Comparison of ENCODE assay signal across 7 cellular contexts in genomic region chr3:171459942-171460225, GRCh38. TPM values are rescaled to one million over a fixed set of nuclear protein-coding genes. Genes with fewer than 3 reads are reported as not detected.
DNase-seq lines count a peak whose midpoint lies in the region; ATAC-seq and TF ChIP-seq lines count a peak whose summit lies in the region.

No MANE protein-coding gene starts in this region.

- H3K4me1 Mint-ChIP-seq in natural killer cell treated with Interleukin-12 subunit alpha and Interleukin-12 subunit beta and Interleukin-15 and Interleukin-18, amount 100 ng/mL, for 72 hours (ENCODE audit: low read depth in 2 of 2), result peaks cover 41 to 63% of the 10 kb centered on the region in 2 donors

- H3K27me3 Mint-ChIP-seq in natural killer cell treated with Interleukin-12 subunit alpha and Interleukin-12 subunit beta and Interleukin-15 and Interleukin-18, amount 100 ng/mL, for 72 hours, result no peaks in the 10 kb centered on the region

- H3K4me3 ChIP-seq in OCI-LY3 (ENCODE audit: low read length) (peak overlapping the region; percentile 90), endocrine pancreas (ENCODE audit: control insufficient read depth, insufficient read depth, low read length) (no peak overlapping the region)

- H3K79me2 ChIP-seq in OCI-LY3 (ENCODE audit: low read length), result peaks cover 65% of the 10 kb centered on the region

- H3K4me1 ChIP-seq in OCI-LY3 (ENCODE audit: low read length) (peaks cover 25% of the 10 kb centered on the region), endocrine pancreas (ENCODE audit: control insufficient read depth, insufficient read depth, low read length) (peaks cover 3% of the 10 kb centered on the region)

- H4K20me1 ChIP-seq in OCI-LY3 (ENCODE audit: insufficient read depth, low read length), result peaks cover 39% of the 10 kb centered on the region

- TF ChIP-seq CTCF in OCI-LY3 (IDR thresholded peaks at IDR 0.05; ENCODE audit: low read depth, low read length), result no peak

- no peak for DNase-seq in natural killer cell treated with Interleukin-12 subunit alpha and Interleukin-12 subunit beta and Interleukin-15 and Interleukin-18, amount 100 ng/mL, for 72 hours (ENCODE audit: low spot score)
- DNase-seq in NCI-H2227 (lab: John Stamatoyannopoulos, UW; ENCODE audit: unreplicated experiment) (no peak), COR-L47 (lab: John Stamatoyannopoulos, UW) (no peak)

- H3K4me3 Mint-ChIP-seq in natural killer cell treated with Interleukin-12 subunit alpha and Interleukin-12 subunit beta and Interleukin-15 and Interleukin-18, amount 100 ng/mL, for 72 hours, result peak overlapping the region; percentile 100

- no peaks in the 10 kb centered on the region for H3K9me3 Mint-ChIP-seq in natural killer cell treated with Interleukin-12 subunit alpha and Interleukin-12 subunit beta and Interleukin-15 and Interleukin-18, amount 100 ng/mL, for 72 hours

- H3K36me3 Mint-ChIP-seq in natural killer cell treated with Interleukin-12 subunit alpha and Interleukin-12 subunit beta and Interleukin-15 and Interleukin-18, amount 100 ng/mL, for 72 hours, result no peaks in the 10 kb centered on the region

- ATAC-seq in GM19455 (IDR thresholded peaks at IDR 0.05; ENCODE audit: unreplicated experiment) (peak; percentile 2), GM18861 (IDR thresholded peaks at IDR 0.05; ENCODE audit: unreplicated experiment) (no peak)
- peak; percentile 0 to 2 for ATAC-seq in natural killer cell treated with Interleukin-12 subunit alpha and Interleukin-12 subunit beta and Interleukin-15 and Interleukin-18, amount 100 ng/mL, for 72 hours

- H2AFZ ChIP-seq in OCI-LY3 (ENCODE audit: low read depth, low read length), result no peak overlapping the region; the same call in 1 of the 2 replicates

- peak overlapping the region; percentile 77 for H3K27ac ChIP-seq in OCI-LY3 (ENCODE audit: low read length)

- H3K9me3 ChIP-seq in OCI-LY3 (ENCODE audit: insufficient read depth, low read length) (no peaks in the 10 kb centered on the region), endocrine pancreas (ENCODE audit: control insufficient read depth, low read length) (no peaks in the 10 kb centered on the region)

- H3K27me3 ChIP-seq in OCI-LY3 (ENCODE audit: low read depth, low read length) (no peaks in the 10 kb centered on the region), endocrine pancreas (ENCODE audit: control insufficient read depth, insufficient read depth, low read length) (no peaks in the 10 kb centered on the region)

- H3K27ac Mint-ChIP-seq in natural killer cell treated with Interleukin-12 subunit alpha and Interleukin-12 subunit beta and Interleukin-15 and Interleukin-18, amount 100 ng/mL, for 72 hours, result peak overlapping the region; percentile 79 to 91

- H3K9ac ChIP-seq in OCI-LY3 (ENCODE audit: low read length), result peak overlapping the region; percentile 88
- peak overlapping the region; percentile 54 for H3K9ac ChIP-seq in endocrine pancreas (ENCODE audit: control insufficient read depth, insufficient read depth, low read length)

- peak overlapping the region; percentile 91 for H3K4me2 ChIP-seq in OCI-LY3 (ENCODE audit: low read length)

- H3K36me3 ChIP-seq in OCI-LY3 (replicated peaks; ENCODE audit: low read depth, low read length) (no peaks in the 10 kb centered on the region), endocrine pancreas (ENCODE audit: control insufficient read depth, insufficient read depth, low read length) (no peaks in the 10 kb centered on the region)

RNA-seq across cellular contexts. Expression of gene TNIK, which starts 0.3 kb away (rescaled TPM):
- total RNA-seq in natural killer cell treated with Interleukin-12 subunit alpha and Interleukin-12 subunit beta and Interleukin-15 and Interleukin-18, amount 100 ng/mL, for 72 hours, result 10 to 100 TPM; 44.3 to 48.5 TPM
